10 cellular contexts compared by ENCODE assay signal in the genomic region with DNA sequence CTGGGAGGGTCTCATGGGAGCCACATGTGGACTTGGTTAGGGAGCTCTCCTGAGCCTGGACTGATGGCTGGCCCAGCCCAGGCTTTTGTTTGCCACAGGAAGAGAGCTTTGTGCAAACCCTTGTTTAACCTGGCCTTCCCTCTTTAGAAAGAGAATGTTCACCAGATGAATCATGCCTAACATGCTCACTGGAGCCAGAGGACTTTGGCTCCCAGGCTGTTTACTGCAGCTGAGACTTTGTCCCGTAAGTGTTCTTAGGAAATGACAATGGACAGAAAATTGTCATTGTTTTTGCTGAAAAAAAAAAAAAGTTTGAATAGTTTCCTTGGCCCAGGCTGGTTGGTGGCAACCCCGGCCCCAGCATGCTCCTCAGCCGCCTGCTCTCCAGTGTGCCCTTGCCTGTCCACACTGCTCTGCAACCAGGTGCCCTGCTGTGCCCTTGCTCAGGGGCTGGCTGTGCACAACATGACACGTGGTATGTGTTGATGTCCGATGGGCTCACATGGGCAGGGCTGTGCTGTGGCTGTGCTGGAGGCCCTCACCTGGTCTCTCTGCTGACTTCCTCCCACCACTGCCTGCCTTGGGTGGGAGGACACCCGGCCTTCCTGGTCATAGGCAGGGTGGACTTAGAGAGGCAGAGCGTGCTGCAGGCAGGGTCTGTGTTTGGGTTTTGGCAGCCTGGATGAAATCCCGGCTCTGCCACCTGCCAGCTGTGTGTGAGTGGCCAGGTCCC.
DNase-seq lines count a peak whose midpoint lies in the region; ATAC-seq and TF ChIP-seq lines count a peak whose summit lies in the region.
"Had no signal": no experiment of that assay in that cellular context is flagged by ENCODE, and none has a peak within 500 bp of the region (broad histone marks: within the 10 kb centered on the region; RNA-seq: fewer than 3 reads in every experiment).

No MANE protein-coding gene starts in this region.

- no peak overlapping the region for H3K4me3 ChIP-seq in ascending aorta
- H3K4me3 ChIP-seq in psoas muscle, result no peak overlapping the region

- H3K36me3 ChIP-seq in ascending aorta (no peaks in the 10 kb centered on the region), psoas muscle (ENCODE audit: insufficient read depth in 1 of 2, low read depth in 1 of 2) (no peaks in the 10 kb centered on the region)

- TF ChIP-seq CTCF in ascending aorta (IDR thresholded peaks at IDR 0.05) (no peak), psoas muscle (IDR thresholded peaks at IDR 0.05) (no peak)

- H3K27me3 ChIP-seq in ascending aorta (no peaks in the 10 kb centered on the region), psoas muscle (ENCODE audit: insufficient read depth in 3 of 3, low read length in 2 of 3) (no peaks in the 10 kb centered on the region)

- 35 to 50% (median 46%) methylated on average over 8 of the region's 8 CpGs for WGBS in psoas muscle, 3 donors

- peak; percentile 83 for DNase-seq in EL
- DNase-seq in ascending aorta (ENCODE audit: low spot score in 2 of 2), result peak in 1 of 2 donors; percentile 85
- peak; percentile 78 for DNase-seq in cardiac septum (ENCODE audit: low spot score)
- DNase-seq in psoas muscle, result peak; percentile 47 to 68
- DNase-seq in erythroblast (lab: John Stamatoyannopoulos, UW), result no peak
- no peak for DNase-seq in stimulated activated naive CD4-positive, alpha-beta T cell (lab: John Stamatoyannopoulos, UW)
- no peak for DNase-seq in NCI-H2081 (lab: John Stamatoyannopoulos, UW)
- DNase-seq: NCI-H1092, SIG-M5 had no signal

- ATAC-seq in psoas muscle (peak; percentile 28 to 82 (median 70)), HG02798 (IDR thresholded peaks at IDR 0.05; ENCODE audit: poor library complexity, unreplicated experiment) (no peak)

- H3K4me1 ChIP-seq in ascending aorta (peaks cover 0 to 25% of the 10 kb centered on the region in 2 donors), psoas muscle (no peaks in the 10 kb centered on the region)

- no peaks in the 10 kb centered on the region for H3K9me3 ChIP-seq in ascending aorta
- no peaks in the 10 kb centered on the region for H3K9me3 ChIP-seq in psoas muscle

- intact Hi-C loops in ascending aorta (cut with DNase I), result loop anchor here (2.0 to 10.0 kb wide), 4 partner anchors 17 to 172 kb away; no protein-coding TSS in a partner anchor
- intact Hi-C loops in cardiac septum (cut with DNase I), result loop anchor here (2.0 to 5.0 kb wide), 2 partner anchors 47 to 48 kb away; no protein-coding TSS in a partner anchor
- intact Hi-C loops in psoas muscle (cut with DNase I), result no loop called here

- H3K27ac ChIP-seq in ascending aorta (peak overlapping the region; percentile 77 to 89), psoas muscle (peak overlapping the region; percentile 72)

- no peak for TF ChIP-seq POLR2A in erythroblast (IDR thresholded peaks at IDR 0.05; ENCODE audit: low read length)

Comparison
In these comparisons a context has a peak if more than half of its experiments do, and no peak if none do; other contexts are left out.
1. DNase-seq: peak in EL (single experiment), cardiac septum (single experiment) and psoas muscle (2 of 2); none in erythroblast (0 of 2), stimulated activated naive CD4-positive, alpha-beta T cell (0 of 6) and NCI-H2081 (0 of 2).
2. intact Hi-C loops: an anchor here in ascending aorta (2.0 to 10.0 kb wide) and cardiac septum (2.0 to 5.0 kb wide); none called in psoas muscle.